8 cellular contexts compared by ENCODE assay signal in genomic region chr5:65482280-65482726, GRCh38. TPM values are rescaled to one million over a fixed set of nuclear protein-coding genes. Genes with fewer than 3 reads are reported as not detected.
DNase-seq lines count a peak whose midpoint lies in the region; ATAC-seq, FAIRE-seq and TF ChIP-seq lines count a peak whose summit lies in the region.

No MANE protein-coding gene starts in this region.

- no peaks in the 10 kb centered on the region for H3K9me2 ChIP-seq in MM.1S (replicated peaks; ENCODE audit: insufficient read depth, low read length)

- peak overlapping the region; percentile 93 for H2AFZ ChIP-seq in MM.1S (ENCODE audit: low read length)

- H3K27ac Mint-ChIP-seq in activated CD4-positive, alpha-beta T cell treated with anti-CD3 and anti-CD28 coated beads, Interleukin-2, amount 10 ng/mL, durations not matched to agents 24 days and 14 days: peak overlapping the region; percentile 85

- H3K4me3 ChIP-seq in MM.1S (ENCODE audit: low read length) (peak overlapping the region; percentile 75), bronchial epithelial cell (ENCODE audit: low read depth, low read length) (peak overlapping the region; percentile 37), liver (ENCODE audit: low read depth in 1 of 3, low read length in 3 of 3) (peak overlapping the region; percentile 75 to 97 (median 82)), thoracic aorta (peak overlapping the region; percentile 83)

- peak; percentile 60 for DNase-seq in activated CD4-positive, alpha-beta T cell treated with anti-CD3 and anti-CD28 coated beads, Interleukin-2, amount 10 ng/mL, durations not matched to agents 24 days and 14 days
- DNase-seq in activated CD4-positive, alpha-beta T cell treated with anti-CD3 and anti-CD28 coated beads for 4 hours: no peak
- DNase-seq in MM.1S (peak; percentile 27), bronchial epithelial cell (ENCODE audit: low read depth) (peak; percentile 38), thoracic aorta (ENCODE audit: low spot score) (no peak), NCI-H524 treated with DMSO at 0.1 percent for 48 hours (lab: John Stamatoyannopoulos, UW) (no peak)

- 0% methylated on average over 6 of the region's 6 CpGs for WGBS in liver

- no peaks in the 10 kb centered on the region for H4K20me1 ChIP-seq in MM.1S (ENCODE audit: insufficient read depth, low read length)

- peaks cover 5% of the 10 kb centered on the region for H3K27me3 Mint-ChIP-seq in activated CD4-positive, alpha-beta T cell treated with anti-CD3 and anti-CD28 coated beads, Interleukin-2, amount 10 ng/mL, durations not matched to agents 24 days and 14 days

- H3K27me3 ChIP-seq in MM.1S (replicated peaks; ENCODE audit: insufficient read depth, low read length): no peaks in the 10 kb centered on the region
- H3K27me3 ChIP-seq in bronchial epithelial cell (ENCODE audit: control insufficient read depth, insufficient read depth, low read length): no peaks in the 10 kb centered on the region
- H3K27me3 ChIP-seq in liver (ENCODE audit: control insufficient read depth in 4 of 4, insufficient read depth in 4 of 4, low read length in 3 of 4): no peaks in the 10 kb centered on the region
- no peaks in the 10 kb centered on the region for H3K27me3 ChIP-seq in thoracic aorta (replicated peaks; ENCODE audit: insufficient read depth)

- ATAC-seq in thoracic aorta (ENCODE audit: insufficient number of reproducible peaks, low FRiP score, low read depth) (no peak), GM21447 (IDR thresholded peaks at IDR 0.05; ENCODE audit: unreplicated experiment) (no peak)

- H3K36me3 ChIP-seq in MM.1S (replicated peaks; ENCODE audit: insufficient read depth, low read length): no peaks in the 10 kb centered on the region
- no peaks in the 10 kb centered on the region for H3K36me3 ChIP-seq in bronchial epithelial cell (ENCODE audit: control insufficient read depth, insufficient read depth, low read length)
- H3K36me3 ChIP-seq in liver (ENCODE audit: control insufficient read depth in 4 of 4, insufficient read depth in 3 of 4, low read depth in 1 of 4, low read length in 3 of 4): no peaks in the 10 kb centered on the region
- no peaks in the 10 kb centered on the region for H3K36me3 ChIP-seq in thoracic aorta

- H3K27ac ChIP-seq in MM.1S (ENCODE audit: low read length): no peak overlapping the region
- peak overlapping the region; percentile 91 to 98 for H3K27ac ChIP-seq in liver (ENCODE audit: low read depth in 1 of 2, low read length in 2 of 2)
- H3K27ac ChIP-seq in thoracic aorta: peak overlapping the region; percentile 69 to 85

- TF ChIP-seq CTCF in MM.1S (IDR thresholded peaks at IDR 0.05; ENCODE audit: low read length): no peak
- no peak for TF ChIP-seq CTCF in bronchial epithelial cell (IDR thresholded peaks at IDR 0.05; ENCODE audit: insufficient read depth, low read length, severe bottlenecking)
- no peak for TF ChIP-seq CTCF in liver (IDR thresholded peaks at IDR 0.05; ENCODE audit: low read depth, low read length, missing input control)
- no peak for TF ChIP-seq CTCF in thoracic aorta (IDR thresholded peaks at IDR 0.05)

- no peak for TF ChIP-seq RAD21 in liver (IDR thresholded peaks at IDR 0.05)

- intact Hi-C loops in activated CD4-positive, alpha-beta T cell treated with anti-CD3 and anti-CD28 coated beads, Interleukin-2, amount 10 ng/mL, durations not matched to agents 24 days and 14 days (cut with micrococcal nuclease): loop anchor here (2.0 to 10.0 kb wide), 4 partner anchors 80 to 715 kb away; partner anchors contain the start of genes CENPK, CWC27, PPWD1 and SREK1

- no peaks in the 10 kb centered on the region for H3K79me2 ChIP-seq in MM.1S (ENCODE audit: low read length)

- peaks cover 18% of the 10 kb centered on the region for H3K4me1 Mint-ChIP-seq in activated CD4-positive, alpha-beta T cell treated with anti-CD3 and anti-CD28 coated beads, Interleukin-2, amount 10 ng/mL, durations not matched to agents 24 days and 14 days

- H3K4me3 Mint-ChIP-seq in activated CD4-positive, alpha-beta T cell treated with anti-CD3 and anti-CD28 coated beads, Interleukin-2, amount 10 ng/mL, durations not matched to agents 24 days and 14 days: no peak overlapping the region

- H3K9ac ChIP-seq in MM.1S (ENCODE audit: low read length): peak overlapping the region; percentile 31; the same call in 1 of the 2 replicates
- peak overlapping the region; percentile 89 to 93 for H3K9ac ChIP-seq in liver (ENCODE audit: low read depth in 1 of 2, low read length in 2 of 2)

- no peak for FAIRE-seq in bronchial epithelial cell (lab: Jason Lieb, UNC)

- H3K4me1 ChIP-seq in MM.1S (ENCODE audit: low read length) (peaks cover 6% of the 10 kb centered on the region; the same call in 1 of the 2 replicates), liver (ENCODE audit: control insufficient read depth in 4 of 4, insufficient read depth in 4 of 4, low read length in 3 of 4) (peaks cover 3 to 30% (median 20%) of the 10 kb centered on the region in 4 donors), thoracic aorta (ENCODE audit: control insufficient read depth in 1 of 2, low read depth in 2 of 2) (peaks cover 2 to 14% of the 10 kb centered on the region in 2 donors)

- H3K9me3 ChIP-seq in MM.1S (replicated peaks; ENCODE audit: insufficient read depth, low read length): no peaks in the 10 kb centered on the region
- H3K9me3 ChIP-seq in liver (ENCODE audit: control insufficient read depth in 4 of 4, low read length in 3 of 4): no peaks in the 10 kb centered on the region
- H3K9me3 ChIP-seq in thoracic aorta: no peaks in the 10 kb centered on the region

- peaks cover 4% of the 10 kb centered on the region; the same call in 1 of the 2 replicates for H3F3A ChIP-seq in MM.1S (ENCODE audit: insufficient read depth, low read length)

- no peaks in the 10 kb centered on the region for H3K36me3 Mint-ChIP-seq in activated CD4-positive, alpha-beta T cell treated with anti-CD3 and anti-CD28 coated beads, Interleukin-2, amount 10 ng/mL, durations not matched to agents 24 days and 14 days (ENCODE audit: low read depth)

- no peaks in the 10 kb centered on the region for H3K9me3 Mint-ChIP-seq in activated CD4-positive, alpha-beta T cell treated with anti-CD3 and anti-CD28 coated beads, Interleukin-2, amount 10 ng/mL, durations not matched to agents 24 days and 14 days

- H3K4me2 ChIP-seq in MM.1S (ENCODE audit: low read depth, low read length): peak overlapping the region; percentile 89

TF ChIP-seq in liver, 16 proteins besides CTCF, POLR2A, EP300 and RAD21:
- no peak for TF ChIP-seq ATF3 (IDR thresholded peaks at IDR 0.05)
- TF ChIP-seq HNF4A (conservative IDR thresholded peaks at IDR 0.05): no peak
- TF ChIP-seq NR2F2 (IDR thresholded peaks at IDR 0.05): no peak
- no peak for TF ChIP-seq GABPA (IDR thresholded peaks at IDR 0.05 in 1 of 2, conservative IDR thresholded peaks at IDR 0.05 in 1 of 2)
- no peak for TF ChIP-seq ZBTB33 (IDR thresholded peaks at IDR 0.05)
- no peak for TF ChIP-seq RXRA (IDR thresholded peaks at IDR 0.05)
- TF ChIP-seq EGR1 (IDR thresholded peaks at IDR 0.05; ENCODE audit: low read depth in 2 of 2): no peak
- TF ChIP-seq FOXA1 (IDR thresholded peaks at IDR 0.05): no peak
- no peak for TF ChIP-seq JUND (IDR thresholded peaks at IDR 0.05)
TF ChIP-seq in liver: peak in this region for 0.

RNA-seq across cellular contexts. Expression of gene ADAMTS6, which starts 0.6 kb away (rescaled TPM):
- 0.73 and 0.89 TPM in 2 replicates for total RNA-seq in activated CD4-positive, alpha-beta T cell treated with anti-CD3 and anti-CD28 coated beads, Interleukin-2, amount 10 ng/mL, durations not matched to agents 24 days and 14 days
- total RNA-seq in bronchial epithelial cell: 5.9 and 17.6 TPM in 2 replicates
- total RNA-seq in liver: 1 to 10 TPM in 1 of 2 donors, under 1 TPM in 1; 0.92 to 2.0 TPM
- polyA plus RNA-seq in liver: under 1 TPM; 0.06 to 0.26 TPM
- 10 to 100 TPM in 1 of 2 donors, 1 to 10 TPM in 1; 4.9 to 11.8 TPM for total RNA-seq in thoracic aorta

Comparison
In these comparisons a context has a peak if more than half of its experiments do, and no peak if none do; other contexts are left out.
1. DNase-seq: peak in activated CD4-positive, alpha-beta T cell treated with anti-CD3 and anti-CD28 coated beads, Interleukin-2, amount 10 ng/mL, durations not matched to agents 24 days and 14 days (single experiment), MM.1S (single experiment) and bronchial epithelial cell (single experiment); none in activated CD4-positive, alpha-beta T cell treated with anti-CD3 and anti-CD28 coated beads for 4 hours (0 of 2), thoracic aorta (single experiment) and NCI-H524 treated with DMSO at 0.1 percent for 48 hours (single experiment).
2. Peak in every context shown above with its lines, with median percentiles within 50 percentile points of each other: H3K4me3 ChIP-seq.